Comparison of ENCODE assay signal across 24 cellular contexts in the genomic region with DNA sequence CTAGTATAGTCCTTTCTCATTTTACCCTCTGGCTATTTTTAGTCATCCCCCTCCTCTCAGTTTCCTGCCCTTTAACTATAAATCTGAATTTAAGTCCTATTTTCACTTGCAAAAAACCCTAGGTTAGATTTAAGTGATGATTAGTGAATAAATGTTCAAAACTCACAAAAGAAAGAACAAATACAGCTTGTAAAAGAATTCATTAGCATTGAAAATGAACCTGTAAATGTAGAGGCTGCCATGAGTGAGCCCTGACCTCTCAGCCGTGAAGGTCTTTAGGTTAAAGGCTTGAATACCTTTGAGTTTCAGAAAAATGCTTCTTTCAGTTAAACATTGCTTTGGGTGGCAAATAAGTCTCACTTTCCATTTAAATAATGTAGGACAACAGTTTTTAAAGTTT. TPM values are rescaled to one million over a fixed set of nuclear protein-coding genes. Genes with fewer than 3 reads are reported as not detected.
"Had no signal": no experiment of that assay in that cellular context is flagged by ENCODE, and none has a peak within 500 bp of the region (broad histone marks: within the 10 kb centered on the region; RNA-seq: fewer than 3 reads in every experiment).

No MANE protein-coding gene starts in this region.

- H3K4me1 ChIP-seq: parathyroid adenoma had no signal

- H3K4me3 Mint-ChIP-seq: effector memory CD8-positive, alpha-beta T cell; stimulated activated naive B cell treated with anti-CD40 and anti-IgM and Interleukin-4, amounts not matched to agents 10 μg/mL and 1 μg/mL and 100 μg/mL, for 72 hours; stimulated activated naive CD8-positive, alpha-beta T cell treated with anti-CD3 and anti-CD28 coated beads, Interleukin-15, Interleukin-2, amounts not matched to agents 100 ng/mL and 50 ng/mL, for 24 hours had no signal

- H3K9me3 ChIP-seq: esophagus squamous epithelium, lower lobe of right lung, neutrophil, prostate gland, sigmoid colon, spleen, thoracic aorta, tibial nerve, upper lobe of right lung, uterus had no signal

- H3K4me3 ChIP-seq: esophagus squamous epithelium, lower lobe of right lung, prostate gland, sigmoid colon, spleen, thoracic aorta, tibial nerve, upper lobe of right lung, uterus had no signal

- H3K36me3 ChIP-seq: esophagus squamous epithelium, lower lobe of right lung, neutrophil, prostate gland, sigmoid colon, spleen, thoracic aorta, tibial nerve, upper lobe of right lung, uterus had no signal

- H3K27ac ChIP-seq: esophagus squamous epithelium, lower lobe of right lung, neutrophil, parathyroid adenoma, prostate gland, sigmoid colon, spleen, thoracic aorta, upper lobe of right lung, uterus had no signal

- H3K36me3 Mint-ChIP-seq: stimulated activated naive B cell treated with anti-CD40 and anti-IgM and Interleukin-4, amounts not matched to agents 10 μg/mL and 1 μg/mL and 100 μg/mL, for 72 hours had no signal

- DNase-seq: cerebellar nuclear complex; cortex of kidney; effector memory CD8-positive, alpha-beta T cell; erythroblast; esophagus squamous epithelium; foreskin melanocyte; head of caudate nucleus; left cardiac atrium; left ventricle myocardium superior; lower lobe of right lung; naive thymus-derived CD8-positive, alpha-beta T cell; right cardiac atrium; sigmoid colon; spleen; stimulated activated naive B cell treated with anti-CD40 and anti-IgM and Interleukin-4, amounts not matched to agents 10 μg/mL and 1 μg/mL and 100 μg/mL, for 72 hours; upper lobe of right lung; uterus had no signal

- H3K79me2 ChIP-seq: parathyroid adenoma had no signal

- H3K27ac Mint-ChIP-seq: effector memory CD8-positive, alpha-beta T cell; naive thymus-derived CD8-positive, alpha-beta T cell; stimulated activated naive B cell treated with anti-CD40 and anti-IgM and Interleukin-4, amounts not matched to agents 10 μg/mL and 1 μg/mL and 100 μg/mL, for 72 hours; stimulated activated naive CD8-positive, alpha-beta T cell treated with anti-CD3 and anti-CD28 coated beads, Interleukin-15, Interleukin-2, amounts not matched to agents 100 ng/mL and 50 ng/mL, for 24 hours had no signal

- H3K9me3 Mint-ChIP-seq: effector memory CD8-positive, alpha-beta T cell; stimulated activated naive B cell treated with anti-CD40 and anti-IgM and Interleukin-4, amounts not matched to agents 10 μg/mL and 1 μg/mL and 100 μg/mL, for 72 hours; stimulated activated naive CD8-positive, alpha-beta T cell treated with anti-CD3 and anti-CD28 coated beads, Interleukin-15, Interleukin-2, amounts not matched to agents 100 ng/mL and 50 ng/mL, for 24 hours had no signal

- H3K9ac ChIP-seq: parathyroid adenoma had no signal

RNA-seq across cellular contexts. Expression of a gene that starts 2.0 kb away (rescaled TPM):
- total RNA-seq: dermis microvascular lymphatic vessel endothelial cell; naive thymus-derived CD8-positive, alpha-beta T cell had no signal
- polyA plus RNA-seq: naive thymus-derived CD8-positive, alpha-beta T cell had no signal
